In genomic region chr20:38806855-38807655, GRCh38 we compare ENCODE assay signal across 8 cellular contexts. TPM values are rescaled to one million over a fixed set of nuclear protein-coding genes. Genes with fewer than 3 reads are reported as not detected.
A peak's percentile ranks its signal among the peaks of the same experiment; 100 is the strongest.
DNase-seq lines count a peak whose midpoint lies in the region; ATAC-seq and TF ChIP-seq lines count a peak whose summit lies in the region.

No MANE protein-coding gene starts in this region.

- peaks cover 11% of the 10 kb centered on the region for H3K36me3 Mint-ChIP-seq in activated naive CD8-positive, alpha-beta T cell

- no peaks in the 10 kb centered on the region for H3K9me3 Mint-ChIP-seq in activated naive CD8-positive, alpha-beta T cell (ENCODE audit: low read depth)

- DNase-seq in NCI-H524 treated with DMSO at 0.1 percent for 48 hours (lab: John Stamatoyannopoulos, UW) (peak; percentile 86), medulla oblongata (ENCODE audit: extremely low spot score) (peak; percentile 49), stomach (no peak), iPS-NIHi7 (ENCODE audit: extremely low spot score) (no peak)

- no peaks in the 10 kb centered on the region for H3K36me3 ChIP-seq in stomach

- H3K4me1 Mint-ChIP-seq in activated naive CD8-positive, alpha-beta T cell (ENCODE audit: low read depth): peaks cover 65% of the 10 kb centered on the region

- ATAC-seq in GM18867 (IDR thresholded peaks at IDR 0.05; ENCODE audit: unreplicated experiment) (peak; percentile 25), GM21825 (IDR thresholded peaks at IDR 0.05; ENCODE audit: unreplicated experiment) (no peak), GM19023 (IDR thresholded peaks at IDR 0.05; ENCODE audit: unreplicated experiment) (no peak)

- peaks cover 4 to 59% (median 35%) of the 10 kb centered on the region in 3 donors for H3K27me3 ChIP-seq in stomach

- no peaks in the 10 kb centered on the region for H3K9me3 ChIP-seq in stomach

- intact Hi-C loops in stomach (cut with DNase I; ENCODE audit: low total_unique reads): no loop called here

- peak overlapping the region; percentile 77 for H3K27ac Mint-ChIP-seq in activated naive CD8-positive, alpha-beta T cell

- no peak for TF ChIP-seq POLR2A in stomach (IDR thresholded peaks at IDR 0.05)

- no peaks in the 10 kb centered on the region for H3K27me3 Mint-ChIP-seq in activated naive CD8-positive, alpha-beta T cell

- peak overlapping the region; percentile 63 to 81 (median 71) for H3K27ac ChIP-seq in stomach

- peak overlapping the region; percentile 86 for H3K4me3 Mint-ChIP-seq in activated naive CD8-positive, alpha-beta T cell

- WGBS in stomach, 5 donors: 11 to 20% (median 12%) methylated on average over 23 to 32 of the region's 32 CpGs

- no peak for TF ChIP-seq EP300 in stomach (IDR thresholded peaks at IDR 0.05)

- H3K4me1 ChIP-seq in stomach: peaks cover 15 to 26% (median 18%) of the 10 kb centered on the region in 4 donors

- TF ChIP-seq CTCF in stomach (IDR thresholded peaks at IDR 0.05): no peak

- peak overlapping the region; percentile 53 to 66 (median 56) for H3K4me3 ChIP-seq in stomach

RNA-seq across cellular contexts. Expression of gene PPP1R16B, which starts 1.6 kb away (rescaled TPM):
- total RNA-seq in stomach: 10 to 100 TPM in 3 of 5 donors, 1 to 10 TPM in 2; 5.2 to 18.7 (median 11.0) TPM
- polyA plus RNA-seq in stomach: 1 to 10 TPM; 1.2 to 1.5 (median 1.5) TPM

RNA-seq across cellular contexts. Expression of gene ACTR5, which starts 58.8 kb away (rescaled TPM):
- total RNA-seq in stomach: 10 to 100 TPM in 2 of 5 donors, 1 to 10 TPM in 3; 3.6 to 68.1 (median 8.4) TPM
- polyA plus RNA-seq in stomach: 1 to 10 TPM; 4.7 to 6.0 (median 5.7) TPM

Comparison
In these comparisons a context has a peak if more than half of its experiments do, and no peak if none do; other contexts are left out.
1. DNase-seq: peak in NCI-H524 treated with DMSO at 0.1 percent for 48 hours (single experiment) and medulla oblongata (single experiment); none in stomach (single experiment) and iPS-NIHi7 (single experiment).